Comparison of ENCODE assay signal across 8 cellular contexts in the genomic region with DNA sequence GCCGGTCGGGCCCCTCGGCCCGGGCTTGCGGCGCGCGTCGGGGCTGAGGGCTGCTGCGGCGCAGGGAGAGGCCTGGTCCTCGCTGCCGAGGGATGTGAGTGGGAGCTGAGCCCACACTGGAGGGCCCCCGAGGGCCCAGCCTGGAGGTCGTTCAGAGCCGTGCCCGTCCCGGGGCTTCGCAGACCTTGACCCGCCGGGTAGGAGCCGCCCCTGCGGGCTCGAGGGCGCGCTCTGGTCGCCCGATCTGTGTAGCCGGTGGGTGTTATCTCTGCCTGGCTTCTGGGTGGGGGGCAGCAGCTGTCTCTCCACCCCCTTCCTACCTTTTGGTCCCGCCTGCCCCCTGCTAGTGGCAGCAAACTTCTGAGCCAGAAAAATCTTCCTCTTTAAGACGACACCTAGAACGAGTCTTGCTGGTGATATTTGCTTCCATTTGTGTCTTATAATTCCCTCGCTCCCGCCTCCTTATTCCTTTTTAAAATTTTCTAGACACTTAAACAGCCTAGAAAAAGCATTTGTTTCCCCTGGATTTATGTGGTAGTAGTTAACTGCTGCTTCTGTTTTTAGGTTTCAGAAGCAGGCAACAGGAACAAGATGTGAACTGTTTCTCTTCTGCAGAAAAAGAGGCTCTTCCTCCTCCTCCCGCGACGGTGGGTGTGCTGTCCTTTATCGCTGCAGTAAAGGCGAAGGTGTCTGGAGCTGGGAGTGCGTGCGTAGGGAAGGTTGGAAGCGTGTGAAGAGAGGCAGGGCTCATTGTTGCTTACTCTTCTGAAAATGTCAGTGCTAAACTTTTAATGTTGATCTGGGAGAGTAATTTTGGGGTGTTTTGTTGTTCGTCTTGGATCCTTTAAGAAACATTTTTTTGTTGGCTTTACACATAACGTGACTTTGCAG. TPM values are rescaled to one million over a fixed set of nuclear protein-coding genes. Genes with fewer than 3 reads are reported as not detected.
DNase-seq lines count a peak whose midpoint lies in the region; ATAC-seq, FAIRE-seq and TF ChIP-seq lines count a peak whose summit lies in the region.

No MANE protein-coding gene starts in this region.

- no peaks in the 10 kb centered on the region for H3K36me3 Mint-ChIP-seq in naive thymus-derived CD8-positive, alpha-beta T cell

- TF ChIP-seq CTCF in GM06990 (IDR thresholded peaks at IDR 0.05; ENCODE audit: insufficient read depth, low read length, poor library complexity, severe bottlenecking) (no peak), fibroblast of the aortic adventitia (IDR thresholded peaks at IDR 0.05; ENCODE audit: insufficient read depth, low read length) (no peak)

- H3K27ac Mint-ChIP-seq in naive thymus-derived CD8-positive, alpha-beta T cell: peak overlapping the region; percentile 65 to 93 (median 86)

- peak; percentile 26 for ATAC-seq in HG02938 (IDR thresholded peaks at IDR 0.05; ENCODE audit: unreplicated experiment)
- ATAC-seq in naive thymus-derived CD8-positive, alpha-beta T cell: peak in 1 of 2 donors; percentile 58

- peaks cover 15 to 28% (median 26%) of the 10 kb centered on the region in 4 donors for H3K4me1 Mint-ChIP-seq in naive thymus-derived CD8-positive, alpha-beta T cell

- H3K36me3 ChIP-seq in GM06990 (ENCODE audit: control insufficient read depth, insufficient read depth, low read length): no peaks in the 10 kb centered on the region

- H3K27me3 ChIP-seq in GM06990 (replicated peaks; ENCODE audit: control insufficient read depth, insufficient read depth, low read length): no peaks in the 10 kb centered on the region

- peak overlapping the region; percentile 88 to 98 (median 93) for H3K4me3 Mint-ChIP-seq in naive thymus-derived CD8-positive, alpha-beta T cell

- H3K4me3 ChIP-seq in GM06990 (replicated peaks; ENCODE audit: low read depth, low read length) (peak overlapping the region; percentile 89), fibroblast of the aortic adventitia (ENCODE audit: low read depth, low read length) (peak overlapping the region; percentile 79)

- POLR2A ChIA-PET in naive thymus-derived CD8-positive, alpha-beta T cell (lab: Charles Lee): interaction anchor here (0.8 to 2.5 kb wide), 10 partner anchors 74 to 1459 kb away, joined by 3 to 20 read pairs (median 4); partner anchors contain the start of genes AK3, CDC37L1, PLGRKT and RCL1

- DNase-seq in GM06990 (ENCODE audit: extremely low read depth, insufficient read length): peak; percentile 36
- peak; percentile 53 for DNase-seq in NCI-H748 (lab: John Stamatoyannopoulos, UW; ENCODE audit: unreplicated experiment)
- DNase-seq in activated effector memory CD4-positive, alpha-beta T cell treated with anti-CD3 and anti-CD28 coated beads, Interleukin-2, amount 50 U/mL, for 16 hours: peak; percentile 75
- peak; percentile 47 for DNase-seq in fibroblast of the aortic adventitia (ENCODE audit: low read depth)
- peak in 5 of 10 donors; percentile 13 to 68 (median 35) for DNase-seq in naive thymus-derived CD8-positive, alpha-beta T cell
- peak; percentile 9 for DNase-seq in urothelium cell line (ENCODE audit: low spot score)
- no peak for DNase-seq in NCI-H2029 treated with DMSO at 0.1 percent for 48 hours (lab: John Stamatoyannopoulos, UW)

- no peak for FAIRE-seq in urothelium cell line (lab: Jason Lieb, UNC)

- H3K27me3 Mint-ChIP-seq in naive thymus-derived CD8-positive, alpha-beta T cell: no peaks in the 10 kb centered on the region

- H3K9me3 Mint-ChIP-seq in naive thymus-derived CD8-positive, alpha-beta T cell: no peaks in the 10 kb centered on the region

RNA-seq across cellular contexts. Expression of gene JAK2, which starts 0.5 kb away (rescaled TPM):
- total RNA-seq in fibroblast of the aortic adventitia (ENCODE audit: low replicate concordance): 13.2 and 19.2 TPM in 2 replicates
- 10 to 100 TPM; 11.9 to 13.4 TPM for total RNA-seq in naive thymus-derived CD8-positive, alpha-beta T cell
- 1 to 10 TPM; 1.9 to 4.8 (median 3.8) TPM for polyA plus RNA-seq in naive thymus-derived CD8-positive, alpha-beta T cell
